In the genomic region with DNA sequence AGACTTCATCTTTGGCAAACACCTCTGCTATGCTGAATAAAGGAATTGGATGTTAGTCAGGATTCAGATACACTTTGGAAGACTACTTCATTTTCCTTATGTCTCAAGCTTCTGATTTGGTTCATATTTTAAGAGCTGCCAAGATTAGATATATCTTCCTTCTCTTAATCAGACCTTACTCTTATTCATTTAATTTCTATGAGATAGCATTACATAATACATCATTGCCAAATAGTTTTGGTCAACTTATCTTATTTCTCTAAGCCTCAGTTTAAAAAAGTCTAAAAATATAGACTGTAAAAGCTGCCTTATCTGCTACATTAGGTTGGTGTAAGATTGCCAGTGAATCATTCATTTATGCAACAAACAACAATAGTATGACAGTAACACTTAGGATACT, we compare ENCODE assay signal across 26 cellular contexts.
"Had no signal": no experiment of that assay in that cellular context is flagged by ENCODE, and none has a peak within 500 bp of the region (broad histone marks: within the 10 kb centered on the region; RNA-seq: fewer than 3 reads in every experiment).

No MANE protein-coding gene starts in this region.

- H3K4me3 ChIP-seq: left ventricle myocardium inferior, lung, pancreas, prostate gland, skin epidermis, stomach, testis, thyroid gland, transverse colon, upper lobe of left lung, vagina had no signal

- ATAC-seq: natural killer cell; pancreas; right cardiac atrium; sciatic nerve; stimulated activated naive B cell treated with anti-CD40 and anti-IgM and Interleukin-4, amounts not matched to agents 10 μg/mL and 1 μg/mL and 100 μg/mL, for 72 hours; stimulated activated naive CD8-positive, alpha-beta T cell treated with anti-CD3 and anti-CD28 coated beads, Interleukin-15, Interleukin-2, amounts not matched to agents 100 U/mL and 50 U/mL, for 24 hours had no signal

- DNase-seq: hippocampal formation; kidney; left ventricle myocardium inferior; mesendoderm; naive B cell; natural killer cell; pancreas; posterior cingulate gyrus; retina; right cardiac atrium; stimulated activated CD4-positive, alpha-beta T cell treated with anti-CD3 and anti-CD28 coated beads, Interleukin-12 subunit alpha, Interleukin-12 subunit beta, amount 100 ng/mL, for 4 hours; stimulated activated CD4-positive, alpha-beta T cell treated with anti-CD3 and anti-CD28 coated beads, Interleukin-15, amount 100 ng/mL, for 24 hours; stimulated activated CD4-positive, alpha-beta T cell treated with anti-CD3 and anti-CD28 coated beads, Interleukin-2, amount 100 ng/mL, for 24 hours; stimulated activated CD4-positive, alpha-beta T cell treated with anti-CD3 and anti-CD28 coated beads, Interleukin-4, amount 100 ng/mL, for 1 hour; stimulated activated naive B cell treated with anti-CD40 and anti-IgM and Interleukin-4, amounts not matched to agents 10 μg/mL and 1 μg/mL and 100 μg/mL, for 72 hours; stimulated activated naive CD8-positive, alpha-beta T cell treated with anti-CD3 and anti-CD28 coated beads, Interleukin-15, Interleukin-2, amounts not matched to agents 100 U/mL and 50 U/mL, for 24 hours; stomach; testis; thyroid gland; transverse colon; upper lobe of left lung had no signal
